In genomic region chr12:89383235-89384049, GRCh38 we compare ENCODE assay signal across 9 cellular contexts. TPM values are rescaled to one million over a fixed set of nuclear protein-coding genes. Genes with fewer than 3 reads are reported as not detected.
DNase-seq lines count a peak whose midpoint lies in the region; ATAC-seq and TF ChIP-seq lines count a peak whose summit lies in the region.
"Had no signal": no experiment of that assay in that cellular context is flagged by ENCODE, and none has a peak within 500 bp of the region (broad histone marks: within the 10 kb centered on the region; RNA-seq: fewer than 3 reads in every experiment).

No MANE protein-coding gene starts in this region.

- H3K4me1 Mint-ChIP-seq in natural killer cell treated with Interleukin-12 subunit alpha and Interleukin-12 subunit beta and Interleukin-15 and Interleukin-18, amount 100 ng/mL, for 72 hours (ENCODE audit: low read depth in 2 of 2), result peaks cover 10 to 13% of the 10 kb centered on the region in 2 donors
- H3K4me1 Mint-ChIP-seq in natural killer cell (peaks cover 5 to 6% of the 10 kb centered on the region in 2 donors), mesothelial cell of epicardium (peaks cover 45% of the 10 kb centered on the region)

- H3K27ac Mint-ChIP-seq in natural killer cell treated with Interleukin-12 subunit alpha and Interleukin-12 subunit beta and Interleukin-15 and Interleukin-18, amount 100 ng/mL, for 72 hours, result peak overlapping the region; percentile 19 to 47
- no peak overlapping the region for H3K27ac Mint-ChIP-seq in natural killer cell
- H3K27ac Mint-ChIP-seq in mesothelial cell of epicardium, result peak overlapping the region; percentile 88

- no peak overlapping the region for H3K4me3 ChIP-seq in coronary artery

- H3K27me3 Mint-ChIP-seq in natural killer cell treated with Interleukin-12 subunit alpha and Interleukin-12 subunit beta and Interleukin-15 and Interleukin-18, amount 100 ng/mL, for 72 hours, result no peaks in the 10 kb centered on the region
- H3K27me3 Mint-ChIP-seq in natural killer cell (ENCODE audit: low read depth in 2 of 2), result no peaks in the 10 kb centered on the region
- no peaks in the 10 kb centered on the region for H3K27me3 Mint-ChIP-seq in mesothelial cell of epicardium (ENCODE audit: low read depth)

- TF ChIP-seq CTCF in natural killer cell (IDR thresholded peaks at IDR 0.05) (no peak), coronary artery (IDR thresholded peaks at IDR 0.05) (no peak), mesothelial cell of epicardium (IDR thresholded peaks at IDR 0.05; ENCODE audit: unreplicated experiment) (no peak)

- H3K27ac ChIP-seq in coronary artery, result peak overlapping the region; percentile 68 to 75

- no peak for DNase-seq in natural killer cell treated with Interleukin-12 subunit alpha and Interleukin-12 subunit beta and Interleukin-15 and Interleukin-18, amount 100 ng/mL, for 72 hours (ENCODE audit: low spot score)
- DNase-seq in natural killer cell (no peak), coronary artery (ENCODE audit: low spot score) (no peak), mesothelial cell of epicardium (ENCODE audit: low spot score in 2 of 2, unreplicated experiment in 2 of 2) (no peak), midbrain (lab: John Stamatoyannopoulos, UW) (no peak), mucosa of gallbladder (ENCODE audit: low spot score) (no peak)
- no peak for DNase-seq in effector CD8-positive, alpha-beta T cell (lab: John Stamatoyannopoulos, UW)
- DNase-seq: NCI-H1436 treated with DMSO at 0.1 percent for 48 hours had no signal

- no peaks in the 10 kb centered on the region for H3K36me3 Mint-ChIP-seq in natural killer cell treated with Interleukin-12 subunit alpha and Interleukin-12 subunit beta and Interleukin-15 and Interleukin-18, amount 100 ng/mL, for 72 hours
- no peaks in the 10 kb centered on the region for H3K36me3 Mint-ChIP-seq in natural killer cell
- H3K36me3 Mint-ChIP-seq in mesothelial cell of epicardium, result no peaks in the 10 kb centered on the region

- intact Hi-C loops in natural killer cell (cut with micrococcal nuclease), result no loop called here

- no peaks in the 10 kb centered on the region for H3K9me3 Mint-ChIP-seq in natural killer cell treated with Interleukin-12 subunit alpha and Interleukin-12 subunit beta and Interleukin-15 and Interleukin-18, amount 100 ng/mL, for 72 hours
- H3K9me3 Mint-ChIP-seq in natural killer cell (no peaks in the 10 kb centered on the region), mesothelial cell of epicardium (no peaks in the 10 kb centered on the region)

- ATAC-seq in natural killer cell treated with Interleukin-12 subunit alpha and Interleukin-12 subunit beta and Interleukin-15 and Interleukin-18, amount 100 ng/mL, for 72 hours, result no peak
- no peak for ATAC-seq in natural killer cell
- ATAC-seq in GM21390 (IDR thresholded peaks at IDR 0.05; ENCODE audit: unreplicated experiment), result no peak

- no peak overlapping the region for H3K4me3 Mint-ChIP-seq in natural killer cell treated with Interleukin-12 subunit alpha and Interleukin-12 subunit beta and Interleukin-15 and Interleukin-18, amount 100 ng/mL, for 72 hours
- H3K4me3 Mint-ChIP-seq in natural killer cell (no peak overlapping the region), mesothelial cell of epicardium (no peak overlapping the region)

RNA-seq across cellular contexts. Expression of gene DUSP6, which starts 31.1 kb away (rescaled TPM):
- total RNA-seq in natural killer cell treated with Interleukin-12 subunit alpha and Interleukin-12 subunit beta and Interleukin-15 and Interleukin-18, amount 100 ng/mL, for 72 hours, result 10 to 100 TPM; 49.4 to 65.9 TPM
- 100 to 1,000 TPM in 2 of 3 donors, 10 to 100 TPM in 1; 52.2 to 222 (median 141) TPM for total RNA-seq in natural killer cell
- 22.2 to 24.8 TPM (median 22.9 TPM) in 3 replicates for total RNA-seq in mesothelial cell of epicardium
- total RNA-seq in mucosa of gallbladder, result 155 TPM

Comparison
In these comparisons a context has a peak if more than half of its experiments do, and no peak if none do; other contexts are left out.
1. H3K27ac Mint-ChIP-seq: peak in natural killer cell treated with Interleukin-12 subunit alpha and Interleukin-12 subunit beta and Interleukin-15 and Interleukin-18, amount 100 ng/mL, for 72 hours (2 of 2) and mesothelial cell of epicardium (single experiment); none in natural killer cell (0 of 2).